ENCODE assay signal across 10 cellular contexts in the genomic region with DNA sequence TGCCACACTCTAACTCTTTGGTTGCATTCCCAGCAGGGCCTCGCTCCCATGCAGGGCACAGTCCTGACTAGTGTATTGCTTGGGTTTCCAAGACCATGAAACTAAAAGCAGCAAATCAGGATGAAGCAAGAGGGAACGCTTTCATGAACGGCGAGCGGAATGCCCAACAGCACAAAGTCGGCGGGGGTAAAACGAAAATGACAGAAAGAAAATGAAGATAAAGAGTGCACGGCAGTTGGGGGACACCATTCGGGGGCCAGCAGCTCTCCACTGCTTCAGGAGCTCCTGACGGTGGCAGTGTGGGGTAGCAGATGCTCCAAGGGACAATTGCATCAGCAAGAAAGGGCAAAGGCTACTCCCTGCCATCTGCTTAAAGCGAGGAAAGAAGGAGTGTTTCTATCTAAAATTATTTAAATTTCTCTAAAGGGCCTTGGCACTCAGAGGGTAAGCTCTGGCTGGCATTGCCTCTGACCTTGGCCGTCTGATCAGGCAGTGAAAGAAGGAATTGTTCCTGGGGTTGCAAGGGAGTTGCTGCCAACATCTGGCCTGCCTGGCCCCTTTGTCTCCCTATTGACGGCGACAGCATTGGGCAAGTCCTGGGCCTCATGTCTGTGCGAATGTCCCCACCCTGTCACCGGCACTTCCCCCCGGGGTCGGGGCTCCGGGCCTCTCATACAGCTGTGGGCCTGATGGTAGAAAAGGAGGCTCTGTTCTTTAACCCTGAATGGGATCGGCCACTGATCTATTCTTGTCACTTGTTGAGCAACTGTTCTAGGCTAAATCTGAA.
A peak's percentile ranks its signal among the peaks of the same experiment; 100 is the strongest.
DNase-seq lines count a peak whose midpoint lies in the region; ATAC-seq, FAIRE-seq and TF ChIP-seq lines count a peak whose summit lies in the region.
"Had no signal": no experiment of that assay in that cellular context is flagged by ENCODE, and none has a peak within 500 bp of the region (broad histone marks: within the 10 kb centered on the region; RNA-seq: fewer than 3 reads in every experiment).

No MANE protein-coding gene starts in this region.

- H3K9me3 ChIP-seq in A549: no peaks in the 10 kb centered on the region
- H3K9me3 ChIP-seq in mesenchymal stem cell (ENCODE audit: control insufficient read depth, low read length): no peaks in the 10 kb centered on the region
- H3K9me3 ChIP-seq: MG63 had no signal

- 74% methylated on average over 20 of the region's 21 CpGs for WGBS in A549 (ENCODE audit: missing lambda C conversion rate)
- 91% methylated on average over 21 of the region's 21 CpGs for WGBS in mesenchymal stem cell

- H3K79me1 ChIP-seq in mesenchymal stem cell (replicated peaks; ENCODE audit: low read length, poor library complexity, severe bottlenecking): peaks cover 60% of the 10 kb centered on the region

- H3K4me3 ChIP-seq in A549: no peak overlapping the region
- H3K4me3 ChIP-seq in NB4 (ENCODE audit: low read depth, low read length): no peak overlapping the region
- H3K4me3 ChIP-seq in mesenchymal stem cell (ENCODE audit: insufficient read depth in 1 of 2, low read depth in 1 of 2, low read length in 2 of 2): no peak overlapping the region
- H3K4me3 ChIP-seq: MG63 had no signal

- peak overlapping the region; percentile 34 for H2BK120ac ChIP-seq in mesenchymal stem cell (ENCODE audit: low read depth, low read length)

- no peaks in the 10 kb centered on the region for H3K27me3 ChIP-seq in mesenchymal stem cell (ENCODE audit: control insufficient read depth in 1 of 2, insufficient read depth in 1 of 2, low read length in 2 of 2)
- H3K27me3 ChIP-seq: MG63 had no signal

- no peak overlapping the region for H3K4ac ChIP-seq in mesenchymal stem cell (ENCODE audit: low read depth in 1 of 2, low read length in 2 of 2)

- H4K91ac ChIP-seq in mesenchymal stem cell (ENCODE audit: low read length): peak overlapping the region; percentile 28

- no peak for TF ChIP-seq EP300 in A549 (IDR thresholded peaks at IDR 0.05)

- H4K8ac ChIP-seq in mesenchymal stem cell (ENCODE audit: low read length): peak overlapping the region; percentile 45

- CTCF ChIA-PET in A549 (lab: Yijun Ruan, JAX): interaction anchor here (0.6 to 1.9 kb wide), 9 partner anchors 8 to 545 kb away, joined by 3 to 7 read pairs (median 3); no protein-coding TSS in a partner anchor

- no peak overlapping the region for H3K23ac ChIP-seq in mesenchymal stem cell (ENCODE audit: low read length in 2 of 2)

- H2AFZ ChIP-seq in mesenchymal stem cell (ENCODE audit: low read depth, low read length): no peak overlapping the region

- no peak overlapping the region for H3K14ac ChIP-seq in mesenchymal stem cell (ENCODE audit: low read length in 2 of 2)

- no peak for FAIRE-seq in A549 (lab: Jason Lieb, UNC)

- no peak overlapping the region for H2BK15ac ChIP-seq in mesenchymal stem cell (ENCODE audit: low read depth, poor library complexity, severe bottlenecking)

- TF ChIP-seq RAD21 in A549 (conservative IDR thresholded peaks at IDR 0.05 in 1 of 2, IDR thresholded peaks at IDR 0.05 in 1 of 2): peak; percentile 40 to 50; a peak in 4 of 5 replicates

- peak; percentile 35 to 44; a peak in 3 of 6 replicates for ATAC-seq in A549
- no peak for ATAC-seq in activated naive CD4-positive, alpha-beta T cell treated with anti-CD3 and anti-CD28 coated beads, Interleukin-2, amount 50 U/mL, for 72 hours

- H3K9me3 Mint-ChIP-seq in activated naive CD4-positive, alpha-beta T cell treated with anti-CD3 and anti-CD28 coated beads, Interleukin-2, amount 50 U/mL, for 72 hours: no peaks in the 10 kb centered on the region

- no peaks in the 10 kb centered on the region for H3K36me3 Mint-ChIP-seq in activated naive CD4-positive, alpha-beta T cell treated with anti-CD3 and anti-CD28 coated beads, Interleukin-2, amount 50 U/mL, for 72 hours

- H3K27ac ChIP-seq in A549: peak overlapping the region; percentile 91 to 92
- H3K27ac ChIP-seq in epithelial cell of prostate: peak overlapping the region; percentile 97
- no peak overlapping the region for H3K27ac ChIP-seq in mesenchymal stem cell (ENCODE audit: low read length, poor library complexity, severe bottlenecking)

- TF ChIP-seq POLR2A in A549 (IDR thresholded peaks at IDR 0.05; ENCODE audit: low read length): no peak
- no peak for TF ChIP-seq POLR2A in NB4 (IDR thresholded peaks at IDR 0.05; ENCODE audit: extremely low read depth, insufficient read length)

- H2AK5ac ChIP-seq in mesenchymal stem cell (ENCODE audit: low read length, severe bottlenecking): no peak overlapping the region

- H3K36me3 ChIP-seq in mesenchymal stem cell (ENCODE audit: control insufficient read depth in 1 of 2, insufficient read depth in 2 of 2, low read depth in 1 of 2, low read length in 2 of 2): peaks cover 0 to 7% of the 10 kb centered on the region in 2 experiments

- H3K4me1 ChIP-seq in A549 (peaks cover 90% of the 10 kb centered on the region), mesenchymal stem cell (ENCODE audit: control insufficient read depth, insufficient read depth, low read depth, low read length) (peaks cover 4% of the 10 kb centered on the region)

- peak; percentile 27 for TF ChIP-seq CTCF in A549 (IDR thresholded peaks at IDR 0.05)
- TF ChIP-seq CTCF in NB4 (IDR thresholded peaks at IDR 0.05; ENCODE audit: low read depth, low read length): peak; percentile 30

- peak in 1 of 2 experiments; percentile 58 for DNase-seq in A549 (ENCODE audit: low read depth in 1 of 2, low spot score in 1 of 2)
- DNase-seq in NB4 (ENCODE audit: low read depth): peak; percentile 41
- DNase-seq in epithelial cell of prostate (ENCODE audit: low read depth, low spot score): no peak
- DNase-seq in mesenchymal stem cell: no peak
- DNase-seq in stimulated activated naive CD4-positive, alpha-beta T cell (lab: John Stamatoyannopoulos, UW): no peak
- no peak for DNase-seq in activated naive CD4-positive, alpha-beta T cell treated with anti-CD3 and anti-CD28 coated beads, Interleukin-2, amount 50 U/mL, for 72 hours (ENCODE audit: low spot score in 2 of 2)
- no peak for DNase-seq in AG08396 (ENCODE audit: low spot score)
- DNase-seq in activated CD4-positive, CD25-positive, alpha-beta regulatory T cell (lab: John Stamatoyannopoulos, UW): no peak
- DNase-seq: MG63, SW 1271 had no signal

- no peak overlapping the region for H3K27ac Mint-ChIP-seq in activated naive CD4-positive, alpha-beta T cell treated with anti-CD3 and anti-CD28 coated beads, Interleukin-2, amount 50 U/mL, for 72 hours

- H2BK5ac ChIP-seq in mesenchymal stem cell (ENCODE audit: low read depth, low read length, poor library complexity, severe bottlenecking): no peak overlapping the region

- peak overlapping the region; percentile 80 for H3K4me2 ChIP-seq in A549
- H3K4me2 ChIP-seq in mesenchymal stem cell (ENCODE audit: low read length, poor library complexity, severe bottlenecking): no peak overlapping the region

- H3K18ac ChIP-seq in mesenchymal stem cell (ENCODE audit: low read depth in 1 of 2, low read length in 2 of 2): peak overlapping the region in 1 of 2 experiments; percentile 48

- no peak overlapping the region for H3K9ac ChIP-seq in mesenchymal stem cell (ENCODE audit: low read length)

- POLR2A ChIA-PET in A549 (lab: Yijun Ruan, JAX): no interaction called here

- H2BK12ac ChIP-seq in mesenchymal stem cell (ENCODE audit: low read length in 2 of 2): peak overlapping the region in 1 of 2 experiments; percentile 65

TF ChIP-seq in A549, 52 proteins besides CTCF, POLR2A, EP300 and RAD21:
- TF ChIP-seq CEBPB (IDR thresholded peaks at IDR 0.05) (peak in 1 of 2 experiments; percentile 50; a peak in 2 of 4 replicates), KDM1A (IDR thresholded peaks at IDR 0.05; ENCODE audit: low read depth) (no peak), SMC3 (IDR thresholded peaks at IDR 0.05) (peak; percentile 15; the same call in 1 of the 3 replicates), TP53 (CRISPR knock-in tag; IDR thresholded peaks at IDR 0.05) (no peak), RARB (CRISPR knock-in tag; IDR thresholded peaks at IDR 0.05) (no peak), HES2 (IDR thresholded peaks at IDR 0.05) (no peak)

Comparison
In these comparisons a context has a peak if more than half of its experiments do, and no peak if none do; other contexts are left out.
1. ATAC-seq: peak in A549 (2 of 2); none in activated naive CD4-positive, alpha-beta T cell treated with anti-CD3 and anti-CD28 coated beads, Interleukin-2, amount 50 U/mL, for 72 hours (0 of 2).